In the genomic region with DNA sequence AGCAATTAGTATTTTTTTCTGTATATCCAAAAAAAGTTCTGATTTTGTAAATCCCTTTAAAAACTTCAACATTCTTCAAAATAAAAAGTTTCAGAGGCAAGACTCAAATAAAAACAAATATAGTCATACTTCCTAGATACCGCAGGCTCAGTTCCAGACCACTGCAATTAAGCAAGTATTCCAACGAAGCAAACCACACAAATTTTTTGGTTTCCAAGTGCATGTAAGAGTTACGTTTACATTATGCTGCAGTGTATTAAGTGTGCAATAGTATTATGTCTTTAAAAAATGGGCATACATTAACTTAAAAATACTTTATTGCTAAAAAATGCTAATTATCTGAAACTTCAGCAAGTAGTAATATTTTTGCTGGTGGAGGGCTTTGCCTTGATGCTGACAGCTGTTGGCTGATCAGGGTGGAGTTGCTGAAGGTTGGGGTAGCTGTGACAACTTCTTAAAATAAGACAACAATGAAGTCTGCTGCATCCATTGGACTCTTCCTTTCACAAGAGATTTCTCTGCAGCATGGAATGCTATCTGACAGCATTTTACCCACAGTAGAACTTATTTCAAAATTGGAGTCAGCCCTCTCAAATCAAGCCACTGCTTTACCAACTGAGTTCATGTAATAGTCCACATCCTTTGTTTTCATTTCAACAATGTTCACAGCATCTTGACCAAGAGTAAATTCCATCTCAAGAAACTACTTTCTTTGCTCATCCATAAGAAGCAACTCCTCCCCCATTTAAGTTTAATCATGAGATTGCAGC, we compare ENCODE assay signal across 1 cellular context.
TF ChIP-seq lines count a peak whose summit lies in the region.

No MANE protein-coding gene starts in this region.

TF ChIP-seq in HEK293, 187 proteins besides CTCF, POLR2A, EP300 and RAD21 (continued from another document):
- TF ChIP-seq, protein P1, sequence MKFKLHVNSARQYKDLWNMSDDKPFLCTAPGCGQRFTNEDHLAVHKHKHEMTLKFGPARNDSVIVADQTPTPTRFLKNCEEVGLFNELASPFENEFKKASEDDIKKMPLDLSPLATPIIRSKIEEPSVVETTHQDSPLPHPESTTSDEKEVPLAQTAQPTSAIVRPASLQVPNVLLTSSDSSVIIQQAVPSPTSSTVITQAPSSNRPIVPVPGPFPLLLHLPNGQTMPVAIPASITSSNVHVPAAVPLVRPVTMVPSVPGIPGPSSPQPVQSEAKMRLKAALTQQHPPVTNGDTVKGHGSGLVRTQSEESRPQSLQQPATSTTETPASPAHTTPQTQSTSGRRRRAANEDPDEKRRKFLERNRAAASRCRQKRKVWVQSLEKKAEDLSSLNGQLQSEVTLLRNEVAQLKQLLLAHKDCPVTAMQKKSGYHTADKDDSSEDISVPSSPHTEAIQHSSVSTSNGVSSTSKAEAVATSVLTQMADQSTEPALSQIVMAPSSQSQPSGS (tag by site-specific recombination; IDR thresholded peaks at IDR 0.05; ENCODE audit: low read depth) = no peak
- TF ChIP-seq WT1 (tag by site-specific recombination; IDR thresholded peaks at IDR 0.05) = no peak
- TF ChIP-seq ZNF561 (tag by site-specific recombination; IDR thresholded peaks at IDR 0.05; ENCODE audit: borderline replicate concordance) = no peak
- TF ChIP-seq, protein P2, sequence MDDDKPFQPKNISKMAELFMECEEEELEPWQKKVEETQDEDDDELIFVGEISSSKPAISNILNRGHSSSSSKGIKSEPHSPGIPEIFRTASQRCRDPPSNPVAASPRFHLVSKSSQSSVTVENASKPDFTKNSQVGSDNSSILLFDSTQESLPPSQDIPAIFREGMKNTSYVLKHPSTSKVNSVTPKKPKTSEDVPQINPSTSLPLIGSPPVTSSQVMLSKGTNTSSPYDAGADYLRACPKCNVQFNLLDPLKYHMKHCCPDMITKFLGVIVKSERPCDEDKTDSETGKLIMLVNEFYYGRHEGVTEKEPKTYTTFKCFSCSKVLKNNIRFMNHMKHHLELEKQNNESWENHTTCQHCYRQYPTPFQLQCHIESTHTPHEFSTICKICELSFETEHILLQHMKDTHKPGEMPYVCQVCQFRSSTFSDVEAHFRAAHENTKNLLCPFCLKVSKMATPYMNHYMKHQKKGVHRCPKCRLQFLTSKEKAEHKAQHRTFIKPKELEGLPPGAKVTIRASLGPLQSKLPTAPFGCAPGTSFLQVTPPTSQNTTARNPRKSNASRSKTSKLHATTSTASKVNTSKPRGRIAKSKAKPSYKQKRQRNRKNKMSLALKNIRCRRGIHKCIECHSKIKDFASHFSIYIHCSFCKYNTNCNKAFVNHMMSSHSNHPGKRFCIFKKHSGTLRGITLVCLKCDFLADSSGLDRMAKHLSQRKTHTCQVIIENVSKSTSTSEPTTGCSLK (tag by site-specific recombination; IDR thresholded peaks at IDR 0.05) = no peak
- TF ChIP-seq BCL11A (tag by site-specific recombination; IDR thresholded peaks at IDR 0.05; ENCODE audit: low read depth) = no peak
